Comparison of ENCODE assay signal across 1 cellular context in genomic region chr4:56757270-56757746, GRCh38.
TF ChIP-seq lines count a peak whose summit lies in the region.

No MANE protein-coding gene starts in this region.

TF ChIP-seq in HEK293, 187 proteins besides CTCF, POLR2A, EP300 and RAD21 (continued from another document):
- TF ChIP-seq PRDM10 (tag by site-specific recombination; IDR thresholded peaks at IDR 0.05): 0 out of 2 replicates have a peak, but pooled peaks have one; percentile 26
- TF ChIP-seq, protein P1, sequence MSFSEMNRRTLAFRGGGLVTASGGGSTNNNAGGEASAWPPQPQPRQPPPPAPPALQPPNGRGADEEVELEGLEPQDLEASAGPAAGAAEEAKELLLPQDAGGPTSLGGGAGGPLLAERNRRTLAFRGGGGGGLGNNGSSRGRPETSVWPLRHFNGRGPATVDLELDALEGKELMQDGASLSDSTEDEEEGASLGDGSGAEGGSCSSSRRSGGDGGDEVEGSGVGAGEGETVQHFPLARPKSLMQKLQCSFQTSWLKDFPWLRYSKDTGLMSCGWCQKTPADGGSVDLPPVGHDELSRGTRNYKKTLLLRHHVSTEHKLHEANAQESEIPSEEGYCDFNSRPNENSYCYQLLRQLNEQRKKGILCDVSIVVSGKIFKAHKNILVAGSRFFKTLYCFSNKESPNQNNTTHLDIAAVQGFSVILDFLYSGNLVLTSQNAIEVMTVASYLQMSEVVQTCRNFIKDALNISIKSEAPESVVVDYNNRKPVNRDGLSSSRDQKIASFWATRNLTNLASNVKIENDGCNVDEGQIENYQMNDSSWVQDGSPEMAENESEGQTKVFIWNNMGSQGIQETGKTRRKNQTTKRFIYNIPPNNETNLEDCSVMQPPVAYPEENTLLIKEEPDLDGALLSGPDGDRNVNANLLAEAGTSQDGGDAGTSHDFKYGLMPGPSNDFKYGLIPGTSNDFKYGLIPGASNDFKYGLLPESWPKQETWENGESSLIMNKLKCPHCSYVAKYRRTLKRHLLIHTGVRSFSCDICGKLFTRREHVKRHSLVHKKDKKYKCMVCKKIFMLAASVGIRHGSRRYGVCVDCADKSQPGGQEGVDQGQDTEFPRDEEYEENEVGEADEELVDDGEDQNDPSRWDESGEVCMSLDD (tag by site-specific recombination; IDR thresholded peaks at IDR 0.05): no peak
- no peak for TF ChIP-seq SALL2 (tag by site-specific recombination; IDR thresholded peaks at IDR 0.05; ENCODE audit: borderline replicate concordance)
- no peak for TF ChIP-seq ZNF121 (tag by site-specific recombination; IDR thresholded peaks at IDR 0.05)
- no peak for TF ChIP-seq HOXA7 (CRISPR knock-in tag; IDR thresholded peaks at IDR 0.05; ENCODE audit: borderline replicate concordance)
